15 cellular contexts compared by ENCODE assay signal in the genomic region with DNA sequence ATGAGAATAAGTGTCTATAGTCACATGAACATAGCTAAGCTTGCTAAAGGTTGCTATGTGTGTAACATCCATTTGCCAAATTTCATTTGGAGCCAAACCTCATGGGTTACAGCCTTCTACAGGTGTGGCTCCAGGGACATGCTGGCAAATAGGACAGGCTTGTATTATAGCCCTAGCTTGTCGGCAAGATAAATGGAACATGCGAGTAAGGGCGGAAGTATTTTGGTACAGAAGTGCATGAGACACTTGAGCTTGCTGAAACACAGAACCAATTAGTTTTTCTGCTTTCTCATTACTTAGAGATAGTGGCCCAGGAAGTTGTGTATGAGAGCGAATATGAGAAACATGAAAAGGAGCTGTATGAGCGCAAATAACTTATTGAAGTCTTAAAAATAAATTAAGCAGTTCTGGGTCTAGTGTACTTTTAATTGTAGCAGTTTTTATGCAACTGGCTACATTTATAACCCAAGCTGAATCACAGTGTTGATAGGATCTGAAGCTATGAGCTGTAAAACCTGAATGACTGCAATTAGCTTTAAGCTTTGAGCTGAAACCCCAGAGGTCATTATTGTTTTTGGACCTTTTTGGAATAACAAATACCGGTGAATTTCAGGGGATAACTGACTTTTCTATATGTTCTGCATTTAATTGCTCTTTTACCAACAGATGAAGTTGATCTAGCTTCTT.
DNase-seq lines count a peak whose midpoint lies in the region; FAIRE-seq and TF ChIP-seq lines count a peak whose summit lies in the region.
"Had no signal": no experiment of that assay in that cellular context is flagged by ENCODE, and none has a peak within 500 bp of the region (broad histone marks: within the 10 kb centered on the region; RNA-seq: fewer than 3 reads in every experiment).

No MANE protein-coding gene starts in this region.

- H3K4me3 ChIP-seq in keratinocyte (ENCODE audit: control insufficient read depth in 2 of 3, extremely low read depth in 1 of 3, insufficient read depth in 2 of 3, low read depth in 1 of 3, low read length in 3 of 3): no peak overlapping the region
- H3K4me3 ChIP-seq in skeletal muscle tissue (ENCODE audit: low read length in 3 of 3): no peak overlapping the region

- peaks cover 4% of the 10 kb centered on the region for H3K36me3 Mint-ChIP-seq in IgD-negative memory B cell
- H3K36me3 Mint-ChIP-seq in activated T-helper 1 cell treated with anti-CD3 and anti-CD28 coated beads, Interleukin-12 subunit alpha, Interleukin-12 subunit beta, Interleukin-2, Interleukin-4 antibody, amounts not matched to agents 30 ng/mL and 10 ng/mL and 1 ng/mL, durations not matched to agents 14 hours and 24 hours and 36 hours (ENCODE audit: low read depth): no peaks in the 10 kb centered on the region

- H3K36me3 ChIP-seq in keratinocyte (ENCODE audit: control insufficient read depth in 2 of 2, extremely low read depth in 1 of 2, insufficient read depth in 2 of 2, low read length in 2 of 2) (no peaks in the 10 kb centered on the region), skeletal muscle tissue (ENCODE audit: control insufficient read depth in 3 of 3, insufficient read depth in 3 of 3, low read length in 3 of 3) (peaks cover 0 to 3% (median 0%) of the 10 kb centered on the region in 3 donors)

- peak overlapping the region; percentile 22 for H3K4me2 ChIP-seq in keratinocyte (ENCODE audit: control insufficient read depth, extremely low read depth, insufficient read depth, low read depth, low read length)

- no peak for TF ChIP-seq CTCF in VCaP (conservative IDR thresholded peaks at IDR 0.05)
- no peak for TF ChIP-seq CTCF in keratinocyte (optimal IDR thresholded peaks at IDR 0.05 in 1 of 3, IDR thresholded peaks at IDR 0.05 in 1 of 3, conservative IDR thresholded peaks at IDR 0.05 in 1 of 3; ENCODE audit: extremely low read depth in 1 of 3, insufficient read depth in 2 of 3, low read length in 3 of 3)

- H3K27ac ChIP-seq in VCaP (peak overlapping the region; percentile 19; the same call in 1 of the 2 replicates), keratinocyte (ENCODE audit: control insufficient read depth, insufficient read depth, low read length) (no peak overlapping the region), skeletal muscle tissue (ENCODE audit: low read depth, low read length) (peak overlapping the region; percentile 44)
- H3K27ac ChIP-seq: RWPE1 had no signal

- intact Hi-C loops in activated T-helper 1 cell treated with anti-CD3 and anti-CD28 coated beads, Interleukin-12 subunit alpha, Interleukin-12 subunit beta, Interleukin-2, Interleukin-4 antibody, amounts not matched to agents 30 ng/mL and 10 ng/mL and 1 ng/mL, durations not matched to agents 14 hours and 24 hours and 36 hours (cut with micrococcal nuclease): no loop called here

- no peak overlapping the region for H3K4me3 Mint-ChIP-seq in IgD-negative memory B cell
- H3K4me3 Mint-ChIP-seq in activated T-helper 1 cell treated with anti-CD3 and anti-CD28 coated beads, Interleukin-12 subunit alpha, Interleukin-12 subunit beta, Interleukin-2, Interleukin-4 antibody, amounts not matched to agents 30 ng/mL and 10 ng/mL and 1 ng/mL, durations not matched to agents 14 hours and 24 hours and 36 hours: no peak overlapping the region
- H3K4me3 Mint-ChIP-seq: CD4-positive, CD25-positive, alpha-beta regulatory T cell had no signal

- no peaks in the 10 kb centered on the region for H3K9me1 ChIP-seq in keratinocyte (ENCODE audit: control insufficient read depth, extremely low read depth, insufficient read depth, low read length)

- dilution Hi-C loops in keratinocyte (cut with MboI; ENCODE audit: extremely low pct_ligation_motif_present, low sequenced_read_pairs): no loop called here

- no peaks in the 10 kb centered on the region for H3K79me2 ChIP-seq in keratinocyte (ENCODE audit: control insufficient read depth, insufficient read depth, low read length)

- H3K27me3 ChIP-seq in keratinocyte (ENCODE audit: control insufficient read depth, extremely low read depth, insufficient read depth, low read length) (peaks cover 6% of the 10 kb centered on the region), skeletal muscle tissue (ENCODE audit: control insufficient read depth in 3 of 3, insufficient read depth in 3 of 3, low read length in 3 of 3) (no peaks in the 10 kb centered on the region)

- H2AFZ ChIP-seq in keratinocyte (ENCODE audit: control insufficient read depth, low read length): no peak overlapping the region

- no peaks in the 10 kb centered on the region for H3K9me3 Mint-ChIP-seq in IgD-negative memory B cell
- no peaks in the 10 kb centered on the region for H3K9me3 Mint-ChIP-seq in activated T-helper 1 cell treated with anti-CD3 and anti-CD28 coated beads, Interleukin-12 subunit alpha, Interleukin-12 subunit beta, Interleukin-2, Interleukin-4 antibody, amounts not matched to agents 30 ng/mL and 10 ng/mL and 1 ng/mL, durations not matched to agents 14 hours and 24 hours and 36 hours
- H3K9me3 Mint-ChIP-seq: CD4-positive, CD25-positive, alpha-beta regulatory T cell had no signal

- H3K27ac Mint-ChIP-seq in IgD-negative memory B cell: peak overlapping the region in 2 of 3 donors; percentile 15 to 43
- no peak overlapping the region for H3K27ac Mint-ChIP-seq in activated T-helper 1 cell treated with anti-CD3 and anti-CD28 coated beads, Interleukin-12 subunit alpha, Interleukin-12 subunit beta, Interleukin-2, Interleukin-4 antibody, amounts not matched to agents 30 ng/mL and 10 ng/mL and 1 ng/mL, durations not matched to agents 14 hours and 24 hours and 36 hours
- H3K27ac Mint-ChIP-seq: CD4-positive, CD25-positive, alpha-beta regulatory T cell had no signal

- H3K27me3 Mint-ChIP-seq in IgD-negative memory B cell: no peaks in the 10 kb centered on the region
- no peaks in the 10 kb centered on the region for H3K27me3 Mint-ChIP-seq in activated T-helper 1 cell treated with anti-CD3 and anti-CD28 coated beads, Interleukin-12 subunit alpha, Interleukin-12 subunit beta, Interleukin-2, Interleukin-4 antibody, amounts not matched to agents 30 ng/mL and 10 ng/mL and 1 ng/mL, durations not matched to agents 14 hours and 24 hours and 36 hours (ENCODE audit: insufficient read depth)
- H3K27me3 Mint-ChIP-seq: CD4-positive, CD25-positive, alpha-beta regulatory T cell had no signal

- no peak for DNase-seq in keratinocyte (ENCODE audit: low read depth, low spot score)
- no peak for DNase-seq in globus pallidus (ENCODE audit: low spot score)
- DNase-seq in activated T-cell treated with anti-CD3 and anti-CD28 coated beads, Interleukin-2, amount 50 U/mL, for 1 hour: no peak
- no peak for DNase-seq in activated T-helper 1 cell treated with anti-CD3 and anti-CD28 coated beads, Interleukin-12 subunit alpha, Interleukin-12 subunit beta, Interleukin-2, Interleukin-4 antibody, amounts not matched to agents 30 ng/mL and 10 ng/mL and 1 ng/mL, durations not matched to agents 14 hours and 24 hours and 36 hours (ENCODE audit: low spot score)
- DNase-seq in KBM-7: no peak
- DNase-seq: AML-193; CD4-positive, CD25-positive, alpha-beta regulatory T cell; DMS53; NCI-H1436 treated with DMSO at 0.1 percent for 48 hours; NCI-H2081 treated with DMSO at 0.1 percent for 48 hours; NCI-H524 had no signal

- H3K9me3 ChIP-seq in keratinocyte (ENCODE audit: control insufficient read depth, low read depth, low read length) (no peaks in the 10 kb centered on the region), skeletal muscle tissue (ENCODE audit: control insufficient read depth in 3 of 3, low read length in 3 of 3) (no peaks in the 10 kb centered on the region)

- H3K9ac ChIP-seq in keratinocyte (ENCODE audit: control insufficient read depth, extremely low read depth, insufficient read depth, low read length): no peak overlapping the region
- peak overlapping the region in 1 of 3 donors; percentile 8 for H3K9ac ChIP-seq in skeletal muscle tissue (ENCODE audit: low read depth in 1 of 3, low read length in 3 of 3)

- H3K4me1 Mint-ChIP-seq in IgD-negative memory B cell: no peaks in the 10 kb centered on the region
- no peaks in the 10 kb centered on the region for H3K4me1 Mint-ChIP-seq in activated T-helper 1 cell treated with anti-CD3 and anti-CD28 coated beads, Interleukin-12 subunit alpha, Interleukin-12 subunit beta, Interleukin-2, Interleukin-4 antibody, amounts not matched to agents 30 ng/mL and 10 ng/mL and 1 ng/mL, durations not matched to agents 14 hours and 24 hours and 36 hours (ENCODE audit: low read depth)

- H3K4me1 ChIP-seq in keratinocyte (ENCODE audit: control insufficient read depth, extremely low read depth, insufficient read depth, low read length) (peaks cover 4% of the 10 kb centered on the region), skeletal muscle tissue (ENCODE audit: control insufficient read depth in 3 of 3, insufficient read depth in 3 of 3, low read length in 3 of 3) (peaks cover 0 to 6% (median 2%) of the 10 kb centered on the region in 3 donors)

- H4K20me1 ChIP-seq in keratinocyte (ENCODE audit: control insufficient read depth, extremely low read depth, insufficient read depth, low read length): no peaks in the 10 kb centered on the region

- in situ Hi-C loops in KBM-7 (cut with MboI; ENCODE audit: low pct_unique_long_range_greater_than_20kb, low sequenced_read_pairs): no loop called here

- peak; percentile 52 for FAIRE-seq in keratinocyte (lab: Jason Lieb, UNC)
